In genomic region chr10:131184503-131184902, GRCh38 we compare ENCODE assay signal across 16 cellular contexts.
A peak's percentile ranks its signal among the peaks of the same experiment; 100 is the strongest.
DNase-seq lines count a peak whose midpoint lies in the region; TF ChIP-seq lines count a peak whose summit lies in the region.
"Had no signal": no experiment of that assay in that cellular context is flagged by ENCODE, and none has a peak within 500 bp of the region (broad histone marks: within the 10 kb centered on the region; RNA-seq: fewer than 3 reads in every experiment).

No MANE protein-coding gene starts in this region.

- H3K27ac ChIP-seq in coronary artery = no peak overlapping the region
- no peak overlapping the region for H3K27ac ChIP-seq in uterus
- H3K27ac ChIP-seq: BLaER1 treated with 17β-estradiol and CSF1 and Interleukin-3, amounts not matched to agents 10 nM and 100 nM; GM23248 had no signal

- H3K27me3 ChIP-seq in uterus = no peaks in the 10 kb centered on the region

- no peak overlapping the region for H3K4me3 ChIP-seq in coronary artery
- H3K4me3 ChIP-seq in uterus = no peak overlapping the region
- H3K4me3 ChIP-seq: BLaER1 treated with 17β-estradiol and CSF1 and Interleukin-3, amounts not matched to agents 10 nM and 100 nM; GM12878; GM23248 had no signal

- no peak for TF ChIP-seq CTCF in coronary artery (IDR thresholded peaks at IDR 0.05)
- TF ChIP-seq CTCF in uterus (IDR thresholded peaks at IDR 0.05) = no peak

- H3K4me1 ChIP-seq in uterus = no peaks in the 10 kb centered on the region

- DNase-seq in activated CD8-positive, alpha-beta memory T cell treated with anti-CD3 and anti-CD28 coated beads, Interleukin-2, amount 50 U/mL, for 48 hours = peak; percentile 22
- DNase-seq in activated CD8-positive, alpha-beta memory T cell treated with anti-CD3 and anti-CD28 coated beads, Interleukin-2, amount 50 U/mL, for 4 hours = no peak
- DNase-seq in coronary artery (ENCODE audit: low spot score) (peak; percentile 29), mesenteric fat pad (ENCODE audit: low spot score) (peak; percentile 45), ureter (ENCODE audit: low spot score) (peak; percentile 9), SW 1271 (lab: John Stamatoyannopoulos, UW) (no peak), uterus (no peak), NCI-H82 (lab: John Stamatoyannopoulos, UW) (no peak)
- DNase-seq: ACHN; Calu3; CD4-positive, alpha-beta T cell; DMS 273 treated with DMSO at 0.1 percent for 48 hours; GM23248; H7 had no signal

- no peak for TF ChIP-seq POLR2A in uterus (IDR thresholded peaks at IDR 0.05)

- intact Hi-C loops in uterus (cut with DNase I; ENCODE audit: low total_unique reads) = no loop called here

- no peaks in the 10 kb centered on the region for H3K36me3 ChIP-seq in uterus

- H3K9me3 ChIP-seq in uterus = no peaks in the 10 kb centered on the region

Comparison
In these comparisons a context has a peak if more than half of its experiments do, and no peak if none do; other contexts are left out.
1. DNase-seq: peak in activated CD8-positive, alpha-beta memory T cell treated with anti-CD3 and anti-CD28 coated beads, Interleukin-2, amount 50 U/mL, for 48 hours (single experiment), coronary artery (single experiment), mesenteric fat pad (single experiment) and ureter (single experiment); none in activated CD8-positive, alpha-beta memory T cell treated with anti-CD3 and anti-CD28 coated beads, Interleukin-2, amount 50 U/mL, for 4 hours (single experiment), SW 1271 (0 of 2), uterus (0 of 2) and NCI-H82 (single experiment).